Comparison of ENCODE assay signal across 29 cellular contexts in the genomic region with DNA sequence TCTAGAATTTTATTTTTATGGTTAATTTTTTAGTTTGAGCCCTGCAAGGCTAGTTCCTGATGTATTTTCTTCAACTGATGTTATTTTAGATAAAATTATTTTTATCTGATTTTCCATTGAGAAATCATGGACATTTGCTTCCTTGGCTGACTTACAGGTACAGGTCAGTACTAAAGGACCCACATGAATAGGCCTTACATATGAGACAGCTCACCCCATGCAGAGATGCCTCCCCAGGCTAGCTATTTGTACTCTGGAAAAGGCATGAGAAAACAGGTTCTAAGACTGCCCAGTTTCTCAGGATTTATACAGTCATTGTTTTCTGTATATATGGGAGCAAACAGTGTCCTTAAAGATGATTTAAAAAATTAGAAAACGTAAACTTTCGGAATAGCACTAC.
"Had no signal": no experiment of that assay in that cellular context is flagged by ENCODE, and none has a peak within 500 bp of the region (broad histone marks: within the 10 kb centered on the region; RNA-seq: fewer than 3 reads in every experiment).

No MANE protein-coding gene starts in this region.

- H3K79me2 ChIP-seq: parathyroid adenoma had no signal

- H3K36me3 ChIP-seq: esophagus muscularis mucosa, heart right ventricle, left lung, right atrium auricular region, stomach, thyroid gland had no signal

- H3K27ac Mint-ChIP-seq: mesothelial cell of epicardium; naive B cell; natural killer cell treated with Interleukin-12 subunit alpha and Interleukin-12 subunit beta and Interleukin-15 and Interleukin-18, amount 100 ng/mL, for 72 hours; progenitor cell of endocrine pancreas; stimulated activated effector memory CD8-positive, alpha-beta T cell treated with anti-CD3 and anti-CD28 coated beads, Interleukin-12 subunit alpha, Interleukin-12 subunit beta, amount 100 ng/mL, for 72 hours; type B pancreatic cell had no signal

- H3K4me1 ChIP-seq: esophagus muscularis mucosa, heart right ventricle, left lung, parathyroid adenoma, right atrium auricular region, stomach, thyroid gland had no signal

- H3K4me3 Mint-ChIP-seq: mesothelial cell of epicardium; naive B cell; natural killer cell treated with Interleukin-12 subunit alpha and Interleukin-12 subunit beta and Interleukin-15 and Interleukin-18, amount 100 ng/mL, for 72 hours; neural crest cell; stimulated activated effector memory CD8-positive, alpha-beta T cell treated with anti-CD3 and anti-CD28 coated beads, Interleukin-12 subunit alpha, Interleukin-12 subunit beta, amount 100 ng/mL, for 72 hours; type B pancreatic cell had no signal

- FAIRE-seq: endothelial cell of umbilical vein, urothelium cell line had no signal

- H3K9me3 Mint-ChIP-seq: mesothelial cell of epicardium; natural killer cell treated with Interleukin-12 subunit alpha and Interleukin-12 subunit beta and Interleukin-15 and Interleukin-18, amount 100 ng/mL, for 72 hours; neural crest cell; type B pancreatic cell had no signal

- H3K4me3 ChIP-seq: coronary artery, esophagus muscularis mucosa, heart right ventricle, left lung, mucosa of descending colon, right atrium auricular region, smooth muscle cell, stomach, thyroid gland had no signal

- H3K9ac ChIP-seq: parathyroid adenoma had no signal

- H3K27ac ChIP-seq: coronary artery, esophagus muscularis mucosa, heart right ventricle, left lung, parathyroid adenoma, right atrium auricular region, stomach, thyroid gland had no signal

- H3K36me3 Mint-ChIP-seq: mesothelial cell of epicardium; naive B cell; natural killer cell treated with Interleukin-12 subunit alpha and Interleukin-12 subunit beta and Interleukin-15 and Interleukin-18, amount 100 ng/mL, for 72 hours; stimulated activated effector memory CD8-positive, alpha-beta T cell treated with anti-CD3 and anti-CD28 coated beads, Interleukin-12 subunit alpha, Interleukin-12 subunit beta, amount 100 ng/mL, for 72 hours; type B pancreatic cell had no signal

- H3K4me2 ChIP-seq: smooth muscle cell had no signal

- H3K27me3 Mint-ChIP-seq: naive B cell; natural killer cell treated with Interleukin-12 subunit alpha and Interleukin-12 subunit beta and Interleukin-15 and Interleukin-18, amount 100 ng/mL, for 72 hours; progenitor cell of endocrine pancreas; type B pancreatic cell had no signal

- H3K9me3 ChIP-seq: esophagus muscularis mucosa, heart right ventricle, left lung, mucosa of descending colon, right atrium auricular region, stomach, thyroid gland had no signal

- DNase-seq: dermis blood vessel endothelial cell; effector memory CD4-positive, alpha-beta T cell; foreskin melanocyte; glutamatergic neuron; heart right ventricle; hippocampal formation; left cardiac atrium; left lung; mesenchymal stem cell; mucosa of descending colon; naive B cell; stimulated activated CD4-positive, alpha-beta T cell treated with anti-CD3 and anti-CD28 coated beads, Interleukin-2, amount 100 ng/mL, for 24 hours; stimulated activated CD4-positive, alpha-beta T cell treated with anti-CD3 and anti-CD28 coated beads, Interleukin-4, amount 100 ng/mL, for 24 hours; stimulated activated naive CD4-positive, alpha-beta T cell treated with Interleukin-2 at 50 U/mL for 16 hours; stomach; thyroid gland had no signal

- H2AFZ ChIP-seq: parathyroid adenoma had no signal

- H3K27me3 ChIP-seq: esophagus muscularis mucosa, heart right ventricle, left lung, right atrium auricular region, stomach, thyroid gland had no signal

- H3K4me1 Mint-ChIP-seq: naive B cell; stimulated activated effector memory CD8-positive, alpha-beta T cell treated with anti-CD3 and anti-CD28 coated beads, Interleukin-12 subunit alpha, Interleukin-12 subunit beta, amount 100 ng/mL, for 72 hours had no signal
